ENCODE assay signal across 21 cellular contexts in genomic region chr11:132595246-132595645, GRCh38.
"Had no signal": no experiment of that assay in that cellular context is flagged by ENCODE, and none has a peak within 500 bp of the region (broad histone marks: within the 10 kb centered on the region; RNA-seq: fewer than 3 reads in every experiment).

No MANE protein-coding gene starts in this region.

- H3K27ac ChIP-seq: coronary artery, esophagus muscularis mucosa, foreskin keratinocyte, gastroesophageal sphincter, heart left ventricle, hepatocyte, lower lobe of right lung had no signal

- H3K4me2 ChIP-seq: hepatocyte had no signal

- H3K79me2 ChIP-seq: hepatocyte had no signal

- H3K9me3 ChIP-seq: esophagus muscularis mucosa, gastroesophageal sphincter, heart left ventricle, lower lobe of right lung had no signal

- ATAC-seq: foreskin keratinocyte; gastroesophageal sphincter; heart left ventricle; left colon; left ventricle myocardium superior; mucosa of descending colon; naive thymus-derived CD8-positive, alpha-beta T cell had no signal

- H3K4me1 ChIP-seq: foreskin keratinocyte, gastroesophageal sphincter, lower lobe of right lung had no signal

- H3K27me3 ChIP-seq: foreskin keratinocyte, gastroesophageal sphincter, heart left ventricle, hepatocyte had no signal

- DNase-seq: effector CD4-positive, alpha-beta T cell; effector memory CD4-positive, alpha-beta T cell; foreskin keratinocyte; heart left ventricle; hypothalamus; immature natural killer cell; islet precursor cell; kidney; kidney glomerular epithelial cell; left colon; left ventricle myocardium superior; lower lobe of right lung; mesenchymal stem cell; mucosa of descending colon; naive B cell; naive thymus-derived CD8-positive, alpha-beta T cell had no signal

- H3K36me3 ChIP-seq: esophagus muscularis mucosa, gastroesophageal sphincter, heart left ventricle, lower lobe of right lung had no signal

- H2AFZ ChIP-seq: hepatocyte had no signal

- H3K4me3 ChIP-seq: coronary artery, dorsolateral prefrontal cortex, esophagus muscularis mucosa, gastroesophageal sphincter, heart left ventricle, hepatocyte, lower lobe of right lung, mucosa of descending colon had no signal
